In genomic region chr7:157008206-157009169, GRCh38 we compare ENCODE assay signal across 12 cellular contexts. TPM values are rescaled to one million over a fixed set of nuclear protein-coding genes. Genes with fewer than 3 reads are reported as not detected.
DNase-seq lines count a peak whose midpoint lies in the region; ATAC-seq lines count a peak whose summit lies in the region.
"Had no signal": no experiment of that assay in that cellular context is flagged by ENCODE, and none has a peak within 500 bp of the region (broad histone marks: within the 10 kb centered on the region; RNA-seq: fewer than 3 reads in every experiment).

No MANE protein-coding gene starts in this region.

- H2BK120ac ChIP-seq in mesendoderm (ENCODE audit: low read depth, low read length) = no peak overlapping the region

- H3K4me1 Mint-ChIP-seq in CD4-positive, CD25-positive, alpha-beta regulatory T cell = peaks cover 0 to 33% (median 13%) of the 10 kb centered on the region in 4 donors
- peaks cover 23 to 31% (median 24%) of the 10 kb centered on the region in 3 donors for H3K4me1 Mint-ChIP-seq in T-cell

- peaks cover 78% of the 10 kb centered on the region for H3K27me3 Mint-ChIP-seq in CD4-positive, CD25-positive, alpha-beta regulatory T cell
- peaks cover 38 to 73% of the 10 kb centered on the region in 2 donors for H3K27me3 Mint-ChIP-seq in T-cell

- H3K4me2 ChIP-seq in mesendoderm (ENCODE audit: low read length) = no peak overlapping the region

- H3K4me3 ChIP-seq in CD4-positive, CD25-positive, alpha-beta regulatory T cell (ENCODE audit: low read depth, low read length) = no peak overlapping the region
- no peak overlapping the region for H3K4me3 ChIP-seq in mesendoderm (ENCODE audit: low read length)

- H2BK15ac ChIP-seq in mesendoderm (replicated peaks; ENCODE audit: low read depth) = no peak overlapping the region

- DNase-seq in CD4-positive, CD25-positive, alpha-beta regulatory T cell = no peak
- DNase-seq in T-cell (no peak), mesendoderm (peak; percentile 14), OCI-M1 (lab: John Stamatoyannopoulos, UW) (no peak)
- DNase-seq in stimulated activated naive CD8-positive, alpha-beta T cell treated with anti-CD3 and anti-CD28 coated beads, Interleukin-15, Interleukin-2, amounts not matched to agents 100 U/mL and 50 U/mL, for 24 hours = no peak
- DNase-seq: activated naive CD4-positive, alpha-beta T cell treated with anti-CD3 and anti-CD28 coated beads, Interleukin-2, amount 50 U/mL, for 16 hours; effector CD8-positive, alpha-beta T cell; KG1; NK-92 treated with Interleukin-12 subunit alpha and Interleukin-12 subunit beta, amount 100 ng/mL, for 24 hours had no signal

- peaks cover 24% of the 10 kb centered on the region for H3K27me3 ChIP-seq in CD4-positive, CD25-positive, alpha-beta regulatory T cell (ENCODE audit: control insufficient read depth, insufficient read depth, low read length)
- H3K27me3 ChIP-seq in mesendoderm (ENCODE audit: insufficient read depth, low read length, poor library complexity) = peaks cover 78% of the 10 kb centered on the region

- CTCF ChIA-PET in T-cell (lab: Charles Lee) = no interaction called here

- no peaks in the 10 kb centered on the region for H3K9me3 ChIP-seq in CD4-positive, CD25-positive, alpha-beta regulatory T cell (ENCODE audit: control insufficient read depth in 2 of 2, low read length in 2 of 2)

- H3K4me1 ChIP-seq in CD4-positive, CD25-positive, alpha-beta regulatory T cell (ENCODE audit: control insufficient read depth, insufficient read depth, low read length, poor library complexity, severe bottlenecking) = peaks cover 30% of the 10 kb centered on the region
- H3K4me1 ChIP-seq in mesendoderm (ENCODE audit: control insufficient read depth, low read depth, low read length) = peaks cover 4% of the 10 kb centered on the region

- H3K4me3 Mint-ChIP-seq in CD4-positive, CD25-positive, alpha-beta regulatory T cell = peak overlapping the region in 3 of 4 donors; percentile 33 to 63 (median 39)
- H3K4me3 Mint-ChIP-seq in T-cell = peak overlapping the region; percentile 18 to 68 (median 46)

- no peaks in the 10 kb centered on the region for H3K79me2 ChIP-seq in mesendoderm (ENCODE audit: control insufficient read depth, insufficient read depth, low read length)

- no peak overlapping the region for H3K56ac ChIP-seq in mesendoderm (ENCODE audit: low read length)

- H3K27ac Mint-ChIP-seq in CD4-positive, CD25-positive, alpha-beta regulatory T cell = no peak overlapping the region
- no peak overlapping the region for H3K27ac Mint-ChIP-seq in T-cell

- no peak overlapping the region for H2BK5ac ChIP-seq in mesendoderm (ENCODE audit: low read length)

- no peak overlapping the region for H2AK5ac ChIP-seq in mesendoderm (ENCODE audit: low read length)

- H3K18ac ChIP-seq in mesendoderm (ENCODE audit: low read length) = peak overlapping the region; percentile 32

- H3K4ac ChIP-seq in mesendoderm (ENCODE audit: low read depth, low read length) = no peak overlapping the region

- ATAC-seq in CD4-positive, CD25-positive, alpha-beta regulatory T cell (ENCODE audit: low read depth in 2 of 2) = no peak
- ATAC-seq in GM21423 (IDR thresholded peaks at IDR 0.05; ENCODE audit: unreplicated experiment) (peak; percentile 0), T-cell (replicated peaks in 1 of 4) (no peak), GM18520 (IDR thresholded peaks at IDR 0.05; ENCODE audit: unreplicated experiment) (no peak), HG02884 (IDR thresholded peaks at IDR 0.05; ENCODE audit: unreplicated experiment) (no peak)
- ATAC-seq in stimulated activated naive CD8-positive, alpha-beta T cell treated with anti-CD3 and anti-CD28 coated beads, Interleukin-15, Interleukin-2, amounts not matched to agents 100 U/mL and 50 U/mL, for 24 hours = no peak

- no peak overlapping the region for H4K8ac ChIP-seq in mesendoderm (ENCODE audit: low read depth, low read length)

- H3K9me3 Mint-ChIP-seq in CD4-positive, CD25-positive, alpha-beta regulatory T cell = peaks cover 0 to 2% (median 0%) of the 10 kb centered on the region in 7 donors
- no peaks in the 10 kb centered on the region for H3K9me3 Mint-ChIP-seq in T-cell

- no peaks in the 10 kb centered on the region for H3K36me3 ChIP-seq in CD4-positive, CD25-positive, alpha-beta regulatory T cell (ENCODE audit: control insufficient read depth, insufficient read depth, low read length)
- no peaks in the 10 kb centered on the region for H3K36me3 ChIP-seq in mesendoderm (ENCODE audit: control insufficient read depth, insufficient read depth, low read length)

- POLR2A ChIA-PET in T-cell (lab: Charles Lee) = no interaction called here

- no peak overlapping the region for H3K27ac ChIP-seq in CD4-positive, CD25-positive, alpha-beta regulatory T cell (ENCODE audit: insufficient read depth, low read length, poor library complexity, severe bottlenecking)
- no peak overlapping the region for H3K27ac ChIP-seq in mesendoderm (ENCODE audit: low read depth, low read length)

- no CpG with 5 or more reads among the region's 35 CpGs for WGBS in mesendoderm (ENCODE audit: extremely low coverage, insufficient coverage, low lambda C conversion rate)

- no peaks in the 10 kb centered on the region for H3K79me1 ChIP-seq in mesendoderm (ENCODE audit: low read length)

- H4K5ac ChIP-seq in mesendoderm (ENCODE audit: low read length) = no peak overlapping the region

- H3K23ac ChIP-seq in mesendoderm (ENCODE audit: low read length) = no peak overlapping the region

- H3K9ac ChIP-seq in mesendoderm (ENCODE audit: low read length) = no peak overlapping the region

- no peaks in the 10 kb centered on the region for H3K36me3 Mint-ChIP-seq in CD4-positive, CD25-positive, alpha-beta regulatory T cell
- no peaks in the 10 kb centered on the region for H3K36me3 Mint-ChIP-seq in T-cell

RNA-seq across cellular contexts. Expression of gene MNX1, which starts 2.0 kb away (rescaled TPM):
- total RNA-seq in CD4-positive, CD25-positive, alpha-beta regulatory T cell = 0.67 TPM
- polyA plus RNA-seq in CD4-positive, CD25-positive, alpha-beta regulatory T cell = not detected
- under 1 TPM in 2 of 5 donors, not detected in 3; 0.10 to 0.30 TPM for total RNA-seq in T-cell
- 0.20 TPM for polyA plus RNA-seq in mesendoderm (2013, experiment 1 of 2)
- polyA plus RNA-seq in mesendoderm (2013, experiment 2 of 2) = 0.24 TPM

RNA-seq across cellular contexts. Expression of gene NOM1, which starts 59.0 kb away (rescaled TPM):
- total RNA-seq in CD4-positive, CD25-positive, alpha-beta regulatory T cell = 34.9 TPM
- polyA plus RNA-seq in CD4-positive, CD25-positive, alpha-beta regulatory T cell = 1 to 10 TPM; 1.6 to 4.1 (median 3.4) TPM
- 10 to 100 TPM; 31.7 to 47.8 (median 33.7) TPM for total RNA-seq in T-cell
- polyA plus RNA-seq in mesendoderm (2013, experiment 1 of 2) = 15.8 TPM
- 16.2 TPM for polyA plus RNA-seq in mesendoderm (2013, experiment 2 of 2)
